8 cellular contexts compared by ENCODE assay signal in the genomic region with DNA sequence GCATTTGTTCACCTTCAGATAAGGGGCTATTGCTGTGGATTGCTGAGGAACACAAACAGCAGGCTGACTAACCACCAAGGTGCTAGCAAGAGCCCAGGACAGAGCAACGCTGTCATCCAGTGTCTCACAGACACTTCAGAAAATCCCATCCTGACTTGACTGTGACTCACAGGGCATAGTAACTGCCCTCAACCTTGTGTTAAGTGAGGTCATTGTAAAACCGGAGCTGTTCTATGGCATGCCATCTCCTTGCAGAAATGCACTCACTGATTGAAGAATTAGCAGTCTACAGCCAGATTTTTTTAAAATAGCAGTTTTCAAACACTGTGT. TPM values are rescaled to one million over a fixed set of nuclear protein-coding genes. Genes with fewer than 3 reads are reported as not detected.
DNase-seq lines count a peak whose midpoint lies in the region; ATAC-seq and FAIRE-seq lines count a peak whose summit lies in the region.

No MANE protein-coding gene starts in this region.

- no peak overlapping the region for H2AFZ ChIP-seq in ACC112 (ENCODE audit: low read length, unreplicated experiment)

- ATAC-seq in GM18907 (IDR thresholded peaks at IDR 0.05; ENCODE audit: unreplicated experiment) = peak; percentile 77
- peak; percentile 61 for ATAC-seq in left ventricle myocardium superior

- H3K4me1 ChIP-seq in ACC112 (ENCODE audit: control insufficient read depth, insufficient read depth, low read length, unreplicated experiment) = peaks cover 38% of the 10 kb centered on the region
- H3K4me1 ChIP-seq in small intestine (ENCODE audit: control insufficient read depth in 2 of 2, insufficient read depth in 1 of 2, low read depth in 1 of 2, low read length in 1 of 2) = no peaks in the 10 kb centered on the region

- intact Hi-C loops in left ventricle myocardium superior (cut with micrococcal nuclease) = no loop called here

- H3K36me3 ChIP-seq in ACC112 (ENCODE audit: insufficient read depth, low read length) (peaks cover 7% of the 10 kb centered on the region; the same call in 1 of the 2 replicates), small intestine (ENCODE audit: control insufficient read depth in 2 of 2, insufficient read depth in 2 of 2, low read length in 2 of 2) (no peaks in the 10 kb centered on the region)

- peak; percentile 80 for DNase-seq in RKO (ENCODE audit: low spot score)
- DNase-seq in left ventricle myocardium superior = no peak
- no peak for DNase-seq in NCI-H82 treated with DMSO at 0.1 percent for 48 hours (lab: John Stamatoyannopoulos, UW; ENCODE audit: unreplicated experiment)
- DNase-seq in small intestine = no peak
- DNase-seq in anterior cingulate cortex (lab: John Stamatoyannopoulos, UW) = no peak
- no peak for DNase-seq in globus pallidus (ENCODE audit: low spot score)

- H3K4me3 ChIP-seq in ACC112 (ENCODE audit: low read depth, low read length) = no peak overlapping the region
- H3K4me3 ChIP-seq in small intestine (ENCODE audit: low read depth in 1 of 2, low read length in 2 of 2) = no peak overlapping the region

- no peaks in the 10 kb centered on the region for H3K9me3 ChIP-seq in small intestine (ENCODE audit: control insufficient read depth, low read depth)

- H3K79me2 ChIP-seq in ACC112 (ENCODE audit: control insufficient read depth, insufficient read depth, low read length, unreplicated experiment) = no peaks in the 10 kb centered on the region

- H3K27ac ChIP-seq in ACC112 (ENCODE audit: low read depth, low read length) (peak overlapping the region; percentile 73), small intestine (ENCODE audit: low read depth in 1 of 2, low read length in 1 of 2) (no peak overlapping the region)

- H3K27me3 ChIP-seq in ACC112 (ENCODE audit: insufficient read depth, low read length) = no peaks in the 10 kb centered on the region
- no peaks in the 10 kb centered on the region for H3K27me3 ChIP-seq in small intestine (ENCODE audit: control insufficient read depth in 2 of 2, insufficient read depth in 2 of 2, low read length in 2 of 2)

- 12 to 36% (median 25%) methylated on average over 2 of the region's 2 CpGs for WGBS in small intestine, 3 donors

- no peak for FAIRE-seq in small intestine (lab: Jason Lieb, UNC)

RNA-seq across cellular contexts. Expression of gene TNFRSF19, which starts 51.1 kb away (rescaled TPM):
- total RNA-seq in left ventricle myocardium superior = 41.6 TPM
- 1 to 10 TPM in 1 of 3 donors, not detected in 2; 1.4 TPM for polyA plus RNA-seq in small intestine
